Comparison of ENCODE assay signal across 8 cellular contexts in genomic region chr4:7101692-7102515, GRCh38. TPM values are rescaled to one million over a fixed set of nuclear protein-coding genes. Genes with fewer than 3 reads are reported as not detected.
A peak's percentile ranks its signal among the peaks of the same experiment; 100 is the strongest.
DNase-seq lines count a peak whose midpoint lies in the region; ATAC-seq and TF ChIP-seq lines count a peak whose summit lies in the region.

No MANE protein-coding gene starts in this region.

- peak overlapping the region; percentile 95 for H3K4me3 Mint-ChIP-seq in activated CD4-positive, alpha-beta T cell treated with anti-CD3 and anti-CD28 coated beads, Interleukin-2, amount 10 ng/mL, durations not matched to agents 24 days and 14 days

- no peaks in the 10 kb centered on the region for H3K27me3 ChIP-seq in lung (ENCODE audit: control insufficient read depth, insufficient read depth)

- H3K36me3 ChIP-seq in lung (ENCODE audit: control insufficient read depth in 2 of 2, insufficient read depth in 2 of 2, low read length in 2 of 2): no peaks in the 10 kb centered on the region

- no peaks in the 10 kb centered on the region for H3K36me3 Mint-ChIP-seq in activated CD4-positive, alpha-beta T cell treated with anti-CD3 and anti-CD28 coated beads, Interleukin-2, amount 10 ng/mL, durations not matched to agents 24 days and 14 days (ENCODE audit: low read depth)

- H3K4me3 ChIP-seq in lung: no peak overlapping the region

- H3K9me3 ChIP-seq in lung (ENCODE audit: control insufficient read depth in 2 of 2, insufficient read depth in 1 of 2, low read length in 1 of 2): no peaks in the 10 kb centered on the region

- peak overlapping the region in 1 of 2 donors; percentile 37 for H3K27ac ChIP-seq in lung (ENCODE audit: low read depth in 1 of 2, low read length in 1 of 2)

- H3K27me3 Mint-ChIP-seq in activated CD4-positive, alpha-beta T cell treated with anti-CD3 and anti-CD28 coated beads, Interleukin-2, amount 10 ng/mL, durations not matched to agents 24 days and 14 days: peaks cover 22% of the 10 kb centered on the region

- intact Hi-C loops in activated CD4-positive, alpha-beta T cell treated with anti-CD3 and anti-CD28 coated beads, Interleukin-2, amount 10 ng/mL, durations not matched to agents 24 days and 14 days (cut with micrococcal nuclease): loop anchor here (2.0 kb wide), 2 partner anchors 59 to 527 kb away; partner anchors contain the start of genes MAN2B2 and TADA2B

- peaks cover 12% of the 10 kb centered on the region for H3K4me1 Mint-ChIP-seq in activated CD4-positive, alpha-beta T cell treated with anti-CD3 and anti-CD28 coated beads, Interleukin-2, amount 10 ng/mL, durations not matched to agents 24 days and 14 days

- peak; percentile 26 for TF ChIP-seq CTCF in lung (IDR thresholded peaks at IDR 0.05; ENCODE audit: control extremely low read depth, extremely low read depth)

- peak; percentile 61 for DNase-seq in ACHN
- peak; percentile 36 for DNase-seq in NCI-H460 (ENCODE audit: extremely low read depth, low read depth)
- peak; percentile 85 for DNase-seq in activated CD4-positive, alpha-beta T cell treated with anti-CD3 and anti-CD28 coated beads, Interleukin-2, amount 10 ng/mL, durations not matched to agents 24 days and 14 days
- DNase-seq in effector CD4-positive, alpha-beta T cell: peak; percentile 26
- DNase-seq in lung (ENCODE audit: low spot score): peak; percentile 70
- DNase-seq in stimulated activated CD4-positive, alpha-beta T cell treated with anti-CD3 and anti-CD28 coated beads, TNF-alpha, amount 100 ng/mL, for 48 hours (ENCODE audit: low read depth in 3 of 3): peak; percentile 32 to 45 (median 35)

- H3K27ac Mint-ChIP-seq in activated CD4-positive, alpha-beta T cell treated with anti-CD3 and anti-CD28 coated beads, Interleukin-2, amount 10 ng/mL, durations not matched to agents 24 days and 14 days: peak overlapping the region; percentile 3

- peaks cover 0 to 12% of the 10 kb centered on the region in 2 donors for H3K4me1 ChIP-seq in lung (ENCODE audit: control insufficient read depth in 2 of 2, insufficient read depth in 2 of 2, low read length in 2 of 2)

- ATAC-seq in GM18519 (IDR thresholded peaks at IDR 0.05; ENCODE audit: low FRiP score, unreplicated experiment) (peak; percentile 62), HG03103 (IDR thresholded peaks at IDR 0.05; ENCODE audit: low read depth, unreplicated experiment) (peak; percentile 67), lung (ENCODE audit: insufficient read depth, low FRiP score) (peak; percentile 68)

- in situ Hi-C loops in ACHN (cut with HindIII; ENCODE audit: low pct_ligation_motif_present, low pct_unique_long_range_greater_than_20kb, low sequenced_read_pairs): no loop called here

- H3K9me3 Mint-ChIP-seq in activated CD4-positive, alpha-beta T cell treated with anti-CD3 and anti-CD28 coated beads, Interleukin-2, amount 10 ng/mL, durations not matched to agents 24 days and 14 days: no peaks in the 10 kb centered on the region

- WGBS in lung, 2 donors: 14 to 21% methylated on average over 23 to 24 of the region's 24 CpGs

RNA-seq across cellular contexts. Expression of gene GRPEL1, which starts 34.0 kb away (rescaled TPM):
- total RNA-seq in NCI-H460 (2014; rRNA removed; shearing (Covaris generic)): 45.5 and 50.7 TPM in 2 replicates
- 21.7 and 42.2 TPM in 2 replicates for polyA plus RNA-seq in NCI-H460 (2014; cell fraction: nucleus; rRNA removed)
- total RNA-seq in activated CD4-positive, alpha-beta T cell treated with anti-CD3 and anti-CD28 coated beads, Interleukin-2, amount 10 ng/mL, durations not matched to agents 24 days and 14 days: 100 and 106 TPM in 2 replicates
- 10 to 100 TPM; 13.9 to 30.1 TPM for total RNA-seq in lung
- 10 to 100 TPM; 28.5 to 39.1 TPM for polyA plus RNA-seq in lung

RNA-seq across cellular contexts. Expression of gene TADA2B, which starts 58.7 kb away (rescaled TPM):
- total RNA-seq in NCI-H460 (2014; rRNA removed; shearing (Covaris generic)): 4.6 and 5.8 TPM in 2 replicates
- 3.4 and 3.5 TPM in 2 replicates for polyA plus RNA-seq in NCI-H460 (2014; cell fraction: nucleus; rRNA removed)
- total RNA-seq in activated CD4-positive, alpha-beta T cell treated with anti-CD3 and anti-CD28 coated beads, Interleukin-2, amount 10 ng/mL, durations not matched to agents 24 days and 14 days: 12.9 and 13.3 TPM in 2 replicates
- 10 to 100 TPM; 19.1 to 22.9 TPM for total RNA-seq in lung
- polyA plus RNA-seq in lung: 10 to 100 TPM; 10.7 to 16.1 TPM

Comparison
In these comparisons a context has a peak if more than half of its experiments do, and no peak if none do; other contexts are left out.
1. DNase-seq: peak in every context shown above with its lines; median percentile 85 in activated CD4-positive, alpha-beta T cell treated with anti-CD3 and anti-CD28 coated beads, Interleukin-2, amount 10 ng/mL, durations not matched to agents 24 days and 14 days; 70 in lung; 61 in ACHN; 36 in NCI-H460; 35 in stimulated activated CD4-positive, alpha-beta T cell treated with anti-CD3 and anti-CD28 coated beads, TNF-alpha, amount 100 ng/mL, for 48 hours; 26 in effector CD4-positive, alpha-beta T cell.